In the genomic region with DNA sequence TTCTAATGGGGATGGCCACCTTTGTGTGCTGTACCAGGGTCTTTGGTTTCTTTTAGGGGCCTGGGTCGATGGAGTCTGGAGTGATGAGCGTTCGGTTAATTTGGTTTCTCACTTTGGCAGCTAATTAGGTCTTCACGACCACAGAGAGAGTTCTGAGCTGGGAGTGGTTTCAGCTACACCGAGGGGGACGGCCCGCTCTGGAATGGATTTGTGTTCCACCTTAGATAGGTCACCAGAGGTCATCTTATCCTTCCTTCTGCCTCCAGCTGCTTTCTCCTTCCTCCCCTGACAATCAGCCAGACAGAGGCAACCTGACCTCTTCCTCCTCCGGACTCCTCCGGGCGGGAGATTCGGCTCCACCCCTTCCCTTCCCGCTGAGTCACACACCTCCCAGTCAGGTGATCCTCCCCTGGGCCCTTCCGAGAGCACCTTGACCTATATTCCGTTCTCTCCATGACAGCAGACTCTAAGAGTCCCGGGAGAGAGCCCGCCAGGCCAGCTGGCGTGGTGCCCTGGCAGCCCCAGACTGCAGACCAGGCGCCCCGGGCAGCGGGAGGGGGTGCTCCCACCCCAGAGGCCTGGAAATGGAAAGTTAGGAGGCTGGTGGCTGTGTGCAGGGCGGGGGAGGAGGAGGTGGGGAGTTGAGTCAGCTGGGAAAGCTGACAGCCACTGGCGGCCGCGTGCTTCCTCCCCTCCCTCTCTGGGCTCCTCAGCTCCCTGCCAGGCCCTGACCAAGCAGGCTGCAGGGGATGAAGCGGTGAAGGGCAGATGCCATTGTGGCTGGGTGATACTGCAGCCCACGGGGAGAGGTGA, we compare ENCODE assay signal across 8 cellular contexts. TPM values are rescaled to one million over a fixed set of nuclear protein-coding genes. Genes with fewer than 3 reads are reported as not detected.
A peak's percentile ranks its signal among the peaks of the same experiment; 100 is the strongest.
DNase-seq lines count a peak whose midpoint lies in the region; ATAC-seq and TF ChIP-seq lines count a peak whose summit lies in the region.

No MANE protein-coding gene starts in this region.

- intact Hi-C loops in left ventricle myocardium superior (cut with micrococcal nuclease) (no loop called here), posterior vena cava (cut with DNase I) (loop anchor here in 1 of 2 donors (5.0 kb wide), 1 partner anchor 502 kb away; no protein-coding TSS in a partner anchor), uterus (cut with DNase I; ENCODE audit: low total_unique reads) (no loop called here)

- no peaks in the 10 kb centered on the region for H3K9me3 ChIP-seq in uterus

- H3K36me3 ChIP-seq in uterus: no peaks in the 10 kb centered on the region

- DNase-seq in GM10248 (ENCODE audit: extremely low spot score): peak; percentile 65
- DNase-seq in NCI-H1092 (lab: John Stamatoyannopoulos, UW): peak; percentile 91
- peak; percentile 95 for DNase-seq in SW480 (ENCODE audit: low spot score)
- peak; percentile 95 for DNase-seq in left ventricle myocardium superior
- DNase-seq in posterior vena cava (ENCODE audit: low spot score): peak; percentile 96
- peak; percentile 92 to 94 for DNase-seq in uterus

- H3K4me3 ChIP-seq in uterus: peak overlapping the region; percentile 30 to 36

- CTCF ChIA-PET in GM10248 (lab: Yijun Ruan, JAX): interaction anchor here (0.7 to 4.0 kb wide), 12 partner anchors 11 to 109 kb away, joined by 4 to 29 read pairs (median 6); partner anchors contain the start of gene CHD9

- ATAC-seq in HG02610 (IDR thresholded peaks at IDR 0.05; ENCODE audit: unreplicated experiment) (peak; percentile 58), left ventricle myocardium superior (peak; percentile 92)

- TF ChIP-seq CTCF in GM10248 (IDR thresholded peaks at IDR 0.05; ENCODE audit: control extremely low read depth, extremely low read depth, low read depth, missing control alignments) (no peak), uterus (IDR thresholded peaks at IDR 0.05) (peak in 1 of 4 experiments; percentile 12)

- peaks cover 13 to 21% of the 10 kb centered on the region in 2 donors for H3K4me1 ChIP-seq in uterus

- H3K27me3 ChIP-seq in uterus: no peaks in the 10 kb centered on the region

- POLR2A ChIA-PET in GM10248 (lab: Yijun Ruan, JAX): interaction anchor here (0.6 to 1.6 kb wide), 7 partner anchors 8 to 36 kb away, joined by 3 to 6 read pairs (median 4); no protein-coding TSS in a partner anchor

- TF ChIP-seq POLR2A in uterus (IDR thresholded peaks at IDR 0.05): no peak

- peak overlapping the region; percentile 91 for H3K27ac ChIP-seq in angular gyrus (ENCODE audit: low read depth, low read length)
- peak overlapping the region; percentile 79 to 96 for H3K27ac ChIP-seq in uterus

RNA-seq across cellular contexts. Expression of gene CHD9, which starts 44.7 kb away (rescaled TPM):
- total RNA-seq in left ventricle myocardium superior (36.4 TPM), posterior vena cava (10 to 100 TPM; 84.7 to 90.4 TPM), uterus (100 to 1,000 TPM in 3 of 4 donors, 10 to 100 TPM in 1; 46.9 to 174 (median 133) TPM)

RNA-seq across cellular contexts. Expression of gene CHD9NB, which starts 46.8 kb away (rescaled TPM):
- total RNA-seq in left ventricle myocardium superior: 0.97 TPM
- total RNA-seq in posterior vena cava: 1 to 10 TPM; 1.0 to 3.2 TPM
- 1 to 10 TPM in 3 of 4 donors, not detected in 1; 1.2 to 4.3 (median 4.1) TPM for total RNA-seq in uterus

Comparison
In these comparisons a context has a peak if more than half of its experiments do, and no peak if none do; other contexts are left out.
1. Peak in every context shown above with its lines: DNase-seq, ATAC-seq, H3K4me3 ChIP-seq and H3K27ac ChIP-seq.